Comparison of ENCODE assay signal across 26 cellular contexts in genomic region chr9:132823370-132824144, GRCh38. TPM values are rescaled to one million over a fixed set of nuclear protein-coding genes. Genes with fewer than 3 reads are reported as not detected.
DNase-seq lines count a peak whose midpoint lies in the region; ATAC-seq and TF ChIP-seq lines count a peak whose summit lies in the region.
"Had no signal": no experiment of that assay in that cellular context is flagged by ENCODE, and none has a peak within 500 bp of the region (broad histone marks: within the 10 kb centered on the region; RNA-seq: fewer than 3 reads in every experiment).

No MANE protein-coding gene starts in this region.

- peak; percentile 26 for ATAC-seq in activated CD4-positive, alpha-beta T cell treated with anti-CD3 and anti-CD28 coated beads for 36 hours
- peak; percentile 72 for ATAC-seq in effector memory CD8-positive, alpha-beta T cell (replicated peaks)
- peak; percentile 44 for ATAC-seq in stimulated activated effector memory CD8-positive, alpha-beta T cell treated with anti-CD3 and anti-CD28 coated beads, Interleukin-12 subunit alpha, Interleukin-12 subunit beta, amount 100 ng/mL, for 72 hours
- ATAC-seq in GM18868 (IDR thresholded peaks at IDR 0.05; ENCODE audit: unreplicated experiment) (no peak), HG03095 (IDR thresholded peaks at IDR 0.05; ENCODE audit: unreplicated experiment) (no peak)
- ATAC-seq: activated T-helper 17 cell treated with anti-CD3 and anti-CD28 coated beads, Interleukin-2, amount 50 U/mL, for 72 hours; esophagus mucosa; PC-3; psoas muscle had no signal

- H3K36me3 ChIP-seq in MM.1S (replicated peaks; ENCODE audit: insufficient read depth, low read length), result no peaks in the 10 kb centered on the region
- H3K36me3 ChIP-seq: BE2C, SJSA1 had no signal

- H3K9me3 ChIP-seq in MM.1S (replicated peaks; ENCODE audit: insufficient read depth, low read length), result no peaks in the 10 kb centered on the region
- H3K9me3 ChIP-seq: A549, BE2C, psoas muscle, SJSA1 had no signal

- H3K4me1 ChIP-seq in MM.1S (ENCODE audit: low read length), result peaks cover 14% of the 10 kb centered on the region
- H3K4me1 ChIP-seq: A549, psoas muscle, SJSA1 had no signal

- no peaks in the 10 kb centered on the region for H3K36me3 Mint-ChIP-seq in activated CD4-positive, alpha-beta T cell treated with anti-CD3 and anti-CD28 coated beads for 36 hours (ENCODE audit: low read depth)
- no peaks in the 10 kb centered on the region for H3K36me3 Mint-ChIP-seq in activated CD4-positive, alpha-beta T cell treated with anti-CD3 and anti-CD28 coated beads, Interleukin-2, amount 10 ng/mL, durations not matched to agents 24 days and 14 days (ENCODE audit: low read depth)
- no peaks in the 10 kb centered on the region for H3K36me3 Mint-ChIP-seq in effector memory CD8-positive, alpha-beta T cell (ENCODE audit: insufficient read depth)
- H3K36me3 Mint-ChIP-seq in stimulated activated effector memory CD8-positive, alpha-beta T cell treated with anti-CD3 and anti-CD28 coated beads, Interleukin-12 subunit alpha, Interleukin-12 subunit beta, amount 100 ng/mL, for 72 hours, result no peaks in the 10 kb centered on the region

- H3F3A ChIP-seq in MM.1S (ENCODE audit: insufficient read depth, low read length), result peaks cover 9% of the 10 kb centered on the region

- no peak overlapping the region for H2AFZ ChIP-seq in MM.1S (ENCODE audit: low read length)
- H2AFZ ChIP-seq: hepatocyte had no signal

- no peaks in the 10 kb centered on the region for H4K20me1 ChIP-seq in MM.1S (ENCODE audit: insufficient read depth, low read length)

- CTCF ChIA-PET in activated CD4-positive, alpha-beta T cell treated with anti-CD3 and anti-CD28 coated beads for 36 hours (lab: Charles Lee), result interaction anchor here (0.6 kb wide), 1 partner anchor 16 kb away, joined by 3 read pairs; no protein-coding TSS in a partner anchor

- peaks cover 15% of the 10 kb centered on the region for H3K27me3 Mint-ChIP-seq in activated CD4-positive, alpha-beta T cell treated with anti-CD3 and anti-CD28 coated beads for 36 hours
- peaks cover 37% of the 10 kb centered on the region for H3K27me3 Mint-ChIP-seq in activated CD4-positive, alpha-beta T cell treated with anti-CD3 and anti-CD28 coated beads, Interleukin-2, amount 10 ng/mL, durations not matched to agents 24 days and 14 days
- peaks cover 62 to 69% of the 10 kb centered on the region in 2 donors for H3K27me3 Mint-ChIP-seq in effector memory CD8-positive, alpha-beta T cell

- H3K4me3 ChIP-seq in MM.1S (ENCODE audit: low read length), result no peak overlapping the region
- H3K4me3 ChIP-seq: A549, hepatocyte, psoas muscle, SJSA1, smooth muscle cell had no signal

- no peak overlapping the region for H3K27ac ChIP-seq in MM.1S (ENCODE audit: low read length)
- H3K27ac ChIP-seq: A549, hepatocyte, psoas muscle, SJSA1 had no signal

- H3K4me2 ChIP-seq in MM.1S (ENCODE audit: low read depth, low read length), result no peak overlapping the region
- H3K4me2 ChIP-seq: A549, hepatocyte, smooth muscle cell had no signal

- no peaks in the 10 kb centered on the region for H3K27me3 ChIP-seq in MM.1S (replicated peaks; ENCODE audit: insufficient read depth, low read length)
- H3K27me3 ChIP-seq: BE2C had no signal

- TF ChIP-seq CTCF in MM.1S (IDR thresholded peaks at IDR 0.05; ENCODE audit: low read length), result peak; percentile 6; the same call in 1 of the 2 replicates

- no peaks in the 10 kb centered on the region for H3K79me2 ChIP-seq in MM.1S (ENCODE audit: low read length)
- H3K79me2 ChIP-seq: hepatocyte had no signal

- peaks cover 2% of the 10 kb centered on the region for H3K4me1 Mint-ChIP-seq in activated CD4-positive, alpha-beta T cell treated with anti-CD3 and anti-CD28 coated beads for 36 hours
- no peaks in the 10 kb centered on the region for H3K4me1 Mint-ChIP-seq in activated CD4-positive, alpha-beta T cell treated with anti-CD3 and anti-CD28 coated beads, Interleukin-2, amount 10 ng/mL, durations not matched to agents 24 days and 14 days
- peaks cover 3 to 7% of the 10 kb centered on the region in 2 donors for H3K4me1 Mint-ChIP-seq in effector memory CD8-positive, alpha-beta T cell (ENCODE audit: low read depth in 2 of 2)
- peaks cover 12% of the 10 kb centered on the region for H3K4me1 Mint-ChIP-seq in stimulated activated effector memory CD8-positive, alpha-beta T cell treated with anti-CD3 and anti-CD28 coated beads, Interleukin-12 subunit alpha, Interleukin-12 subunit beta, amount 100 ng/mL, for 72 hours
- H3K4me1 Mint-ChIP-seq: activated T-helper 17 cell treated with anti-CD3 and anti-CD28 coated beads, Interleukin-2, amount 50 U/mL, for 72 hours had no signal

- peak; percentile 22 for DNase-seq in activated CD4-positive, alpha-beta T cell treated with anti-CD3 and anti-CD28 coated beads for 36 hours
- DNase-seq in activated CD4-positive, alpha-beta T cell treated with anti-CD3 and anti-CD28 coated beads, Interleukin-2, amount 10 ng/mL, durations not matched to agents 24 days and 14 days, result no peak
- no peak for DNase-seq in MM.1S
- no peak for DNase-seq in effector memory CD8-positive, alpha-beta T cell
- no peak for DNase-seq in stimulated activated effector memory CD8-positive, alpha-beta T cell treated with anti-CD3 and anti-CD28 coated beads, Interleukin-12 subunit alpha, Interleukin-12 subunit beta, amount 100 ng/mL, for 72 hours (ENCODE audit: low spot score in 2 of 2)
- DNase-seq in putamen (ENCODE audit: low spot score), result no peak
- DNase-seq: activated CD4-positive, alpha-beta T cell treated with anti-CD3 and anti-CD28 coated beads, Interleukin-2, amount 10 ng/mL, durations not matched to agents 7 days and 5 days; BE2C; effector CD8-positive, alpha-beta T cell; foreskin melanocyte; HFFc6; NCI-H526 treated with DMSO at 0.1 percent for 48 hours; PC-3; psoas muscle; stimulated activated CD4-positive, alpha-beta T cell treated with anti-CD3 and anti-CD28 coated beads, Interleukin-4, amount 100 ng/mL, for 1 hour; trophoblast cell had no signal

- no peak overlapping the region for H3K9ac ChIP-seq in MM.1S (ENCODE audit: low read length)

- intact Hi-C loops in activated CD4-positive, alpha-beta T cell treated with anti-CD3 and anti-CD28 coated beads for 36 hours (cut with DNase I, micrococcal nuclease), result no loop called here
- intact Hi-C loops in activated CD4-positive, alpha-beta T cell treated with anti-CD3 and anti-CD28 coated beads, Interleukin-2, amount 10 ng/mL, durations not matched to agents 24 days and 14 days (cut with micrococcal nuclease), result no loop called here

- POLR2A ChIA-PET in activated CD4-positive, alpha-beta T cell treated with anti-CD3 and anti-CD28 coated beads for 36 hours (lab: Charles Lee), result no interaction called here

- H3K4me3 Mint-ChIP-seq in activated CD4-positive, alpha-beta T cell treated with anti-CD3 and anti-CD28 coated beads for 36 hours, result no peak overlapping the region
- no peak overlapping the region for H3K4me3 Mint-ChIP-seq in activated CD4-positive, alpha-beta T cell treated with anti-CD3 and anti-CD28 coated beads, Interleukin-2, amount 10 ng/mL, durations not matched to agents 24 days and 14 days
- H3K4me3 Mint-ChIP-seq in effector memory CD8-positive, alpha-beta T cell, result peak overlapping the region in 1 of 2 donors; percentile 19
- H3K4me3 Mint-ChIP-seq in stimulated activated effector memory CD8-positive, alpha-beta T cell treated with anti-CD3 and anti-CD28 coated beads, Interleukin-12 subunit alpha, Interleukin-12 subunit beta, amount 100 ng/mL, for 72 hours, result no peak overlapping the region
- H3K4me3 Mint-ChIP-seq: activated CD4-positive, alpha-beta T cell treated with anti-CD3 and anti-CD28 coated beads, Interleukin-2, amount 10 ng/mL, durations not matched to agents 7 days and 5 days; activated T-helper 17 cell treated with anti-CD3 and anti-CD28 coated beads, Interleukin-2, amount 50 U/mL, for 72 hours; HFFc6; stimulated activated naive CD8-positive, alpha-beta T cell treated with anti-CD3 and anti-CD28 coated beads, Interleukin-15, Interleukin-2, amounts not matched to agents 100 ng/mL and 50 ng/mL, for 24 hours had no signal

- H3K9me3 Mint-ChIP-seq in activated CD4-positive, alpha-beta T cell treated with anti-CD3 and anti-CD28 coated beads for 36 hours (ENCODE audit: low read depth), result no peaks in the 10 kb centered on the region
- H3K9me3 Mint-ChIP-seq in activated CD4-positive, alpha-beta T cell treated with anti-CD3 and anti-CD28 coated beads, Interleukin-2, amount 10 ng/mL, durations not matched to agents 24 days and 14 days, result no peaks in the 10 kb centered on the region
- no peaks in the 10 kb centered on the region for H3K9me3 Mint-ChIP-seq in effector memory CD8-positive, alpha-beta T cell
- no peaks in the 10 kb centered on the region for H3K9me3 Mint-ChIP-seq in stimulated activated effector memory CD8-positive, alpha-beta T cell treated with anti-CD3 and anti-CD28 coated beads, Interleukin-12 subunit alpha, Interleukin-12 subunit beta, amount 100 ng/mL, for 72 hours
- H3K9me3 Mint-ChIP-seq: activated CD4-positive, alpha-beta T cell treated with anti-CD3 and anti-CD28 coated beads, Interleukin-2, amount 10 ng/mL, durations not matched to agents 7 days and 5 days; activated T-helper 17 cell treated with anti-CD3 and anti-CD28 coated beads, Interleukin-2, amount 50 U/mL, for 72 hours; HFFc6; stimulated activated naive CD8-positive, alpha-beta T cell treated with anti-CD3 and anti-CD28 coated beads, Interleukin-15, Interleukin-2, amounts not matched to agents 100 ng/mL and 50 ng/mL, for 24 hours had no signal

- H3K27ac Mint-ChIP-seq in activated CD4-positive, alpha-beta T cell treated with anti-CD3 and anti-CD28 coated beads for 36 hours, result no peak overlapping the region
- H3K27ac Mint-ChIP-seq in activated CD4-positive, alpha-beta T cell treated with anti-CD3 and anti-CD28 coated beads, Interleukin-2, amount 10 ng/mL, durations not matched to agents 24 days and 14 days, result no peak overlapping the region
- H3K27ac Mint-ChIP-seq in effector memory CD8-positive, alpha-beta T cell, result no peak overlapping the region
- no peak overlapping the region for H3K27ac Mint-ChIP-seq in stimulated activated effector memory CD8-positive, alpha-beta T cell treated with anti-CD3 and anti-CD28 coated beads, Interleukin-12 subunit alpha, Interleukin-12 subunit beta, amount 100 ng/mL, for 72 hours
- H3K27ac Mint-ChIP-seq: activated CD4-positive, alpha-beta T cell treated with anti-CD3 and anti-CD28 coated beads, Interleukin-2, amount 10 ng/mL, durations not matched to agents 7 days and 5 days; activated T-helper 17 cell treated with anti-CD3 and anti-CD28 coated beads, Interleukin-2, amount 50 U/mL, for 72 hours; HFFc6; stimulated activated naive CD8-positive, alpha-beta T cell treated with anti-CD3 and anti-CD28 coated beads, Interleukin-15, Interleukin-2, amounts not matched to agents 100 ng/mL and 50 ng/mL, for 24 hours had no signal

- no peaks in the 10 kb centered on the region for H3K9me2 ChIP-seq in MM.1S (replicated peaks; ENCODE audit: insufficient read depth, low read length)

RNA-seq across cellular contexts. Expression of gene AK8, which starts 54.5 kb away (rescaled TPM):
- under 1 TPM in 1 of 2 experiments, not detected in 1; 0.21 TPM for total RNA-seq in activated CD4-positive, alpha-beta T cell treated with anti-CD3 and anti-CD28 coated beads for 36 hours
- 0.33 TPM in 1 of 2 replicates, not detected in the other for total RNA-seq in activated CD4-positive, alpha-beta T cell treated with anti-CD3 and anti-CD28 coated beads, Interleukin-2, amount 10 ng/mL, durations not matched to agents 24 days and 14 days
- total RNA-seq: activated CD4-positive, alpha-beta T cell treated with anti-CD3 and anti-CD28 coated beads, Interleukin-2, amount 10 ng/mL, durations not matched to agents 7 days and 5 days; psoas muscle; T-helper 1 cell treated with Interleukin-12 subunit alpha and Interleukin-12 subunit beta and Interleukin-4 antibody, amounts not matched to agents 30 ng/mL and 1 ng/mL, for 36 hours had no signal

RNA-seq across cellular contexts. Expression of gene SPACA9, which starts 55.1 kb away (rescaled TPM):
- total RNA-seq in activated CD4-positive, alpha-beta T cell treated with anti-CD3 and anti-CD28 coated beads for 36 hours, result 1 to 10 TPM; 2.7 to 4.4 TPM
- 0.91 and 0.92 TPM in 2 replicates for total RNA-seq in activated CD4-positive, alpha-beta T cell treated with anti-CD3 and anti-CD28 coated beads, Interleukin-2, amount 10 ng/mL, durations not matched to agents 24 days and 14 days

Comparison
In these comparisons a context has a peak if more than half of its experiments do, and no peak if none do; other contexts are left out.
1. ATAC-seq: peak in activated CD4-positive, alpha-beta T cell treated with anti-CD3 and anti-CD28 coated beads for 36 hours (single experiment), effector memory CD8-positive, alpha-beta T cell (single experiment) and stimulated activated effector memory CD8-positive, alpha-beta T cell treated with anti-CD3 and anti-CD28 coated beads, Interleukin-12 subunit alpha, Interleukin-12 subunit beta, amount 100 ng/mL, for 72 hours (single experiment); none in GM18868 (single experiment) and HG03095 (single experiment).